In genomic region chr5:155024015-155024414, GRCh38 we compare ENCODE assay signal across 27 cellular contexts. TPM values are rescaled to one million over a fixed set of nuclear protein-coding genes. Genes with fewer than 3 reads are reported as not detected.
DNase-seq lines count a peak whose midpoint lies in the region; ATAC-seq, FAIRE-seq and TF ChIP-seq lines count a peak whose summit lies in the region.
"Had no signal": no experiment of that assay in that cellular context is flagged by ENCODE, and none has a peak within 500 bp of the region (broad histone marks: within the 10 kb centered on the region; RNA-seq: fewer than 3 reads in every experiment).

No MANE protein-coding gene starts in this region.

- H3K23me2 ChIP-seq in H1 (ENCODE audit: low read depth, low read length): no peaks in the 10 kb centered on the region

- no peak overlapping the region for H4K91ac ChIP-seq in H1 (replicated peaks; ENCODE audit: insufficient read length, low read length)

- peak overlapping the region; percentile 31 for H3K27ac Mint-ChIP-seq in stimulated activated naive B cell treated with anti-CD40 and anti-IgM and Interleukin-4, amounts not matched to agents 10 μg/mL and 1 μg/mL and 100 μg/mL, for 72 hours
- H3K27ac Mint-ChIP-seq in activated T-cell treated with anti-CD3 and anti-CD28 coated beads, Interleukin-2, amount 50 U/mL, for 24 hours: no peak overlapping the region
- H3K27ac Mint-ChIP-seq: activated B cell treated with CpG ODN at 0.5 μM for 24 hours; activated CD8-positive, alpha-beta T cell treated with anti-CD3 and anti-CD28 coated beads for 36 hours; activated T-helper 1 cell treated with anti-CD3 and anti-CD28 coated beads, Interleukin-12 subunit alpha, Interleukin-12 subunit beta, Interleukin-2, Interleukin-4 antibody, amounts not matched to agents 30 ng/mL and 10 ng/mL and 1 ng/mL, durations not matched to agents 14 hours and 24 hours and 36 hours; dendritic cell treated with granulocyte-macrophage colony-stimulating factor and Interleukin-4, amounts not matched to agents 40 ng/mL and 50 ng/mL, for 4 days; stimulated activated effector memory CD8-positive, alpha-beta T cell treated with anti-CD3 and anti-CD28 coated beads, Interleukin-12 subunit alpha, Interleukin-12 subunit beta, amount 100 ng/mL, for 72 hours; T-helper 17 cell had no signal

- TF ChIP-seq CTCF in H1 (IDR thresholded peaks at IDR 0.05; ENCODE audit: control extremely low read depth in 1 of 3, insufficient read depth in 1 of 3, low read depth in 1 of 3, low read length in 3 of 3) (no peak), left lung (IDR thresholded peaks at IDR 0.05) (no peak)

- H3K4ac ChIP-seq in H1 (replicated peaks; ENCODE audit: insufficient read length, low read depth, low read length): no peak overlapping the region

- no peak overlapping the region for H2BK15ac ChIP-seq in H1 (ENCODE audit: low read length)

- H3K23ac ChIP-seq in H1 (ENCODE audit: insufficient read length): no peak overlapping the region

- POLR2A ChIA-PET in H1 (lab: Charles Lee; ENCODE audit: partially characterized antibody): no interaction called here

- no peak for TF ChIP-seq POLR2A in H1 (IDR thresholded peaks at IDR 0.05; ENCODE audit: control extremely low read depth in 1 of 2, low read depth in 2 of 2, low read length in 2 of 2)

- ATAC-seq in stimulated activated naive B cell treated with anti-CD40 and anti-IgM and Interleukin-4, amounts not matched to agents 10 μg/mL and 1 μg/mL and 100 μg/mL, for 72 hours (replicated peaks): no peak
- no peak for ATAC-seq in left lung
- ATAC-seq: activated CD8-positive, alpha-beta T cell treated with anti-CD3 and anti-CD28 coated beads for 36 hours; left ventricle myocardium superior; stimulated activated effector memory CD8-positive, alpha-beta T cell treated with anti-CD3 and anti-CD28 coated beads, Interleukin-12 subunit alpha, Interleukin-12 subunit beta, amount 100 ng/mL, for 72 hours; T-helper 17 cell had no signal

- no peak overlapping the region for H3K18ac ChIP-seq in H1 (ENCODE audit: extremely low read depth, low read length)

- H3K56ac ChIP-seq in H1 (replicated peaks; ENCODE audit: insufficient read length, low read depth, low read length): no peak overlapping the region

- no peaks in the 10 kb centered on the region; a peak in 1 of 4 replicates for H3K9me3 ChIP-seq in H1 (ENCODE audit: insufficient read depth in 2 of 2, low read depth in 1 of 2, low read length in 1 of 2)
- H3K9me3 ChIP-seq in left lung: peaks cover 0 to 5% of the 10 kb centered on the region in 2 donors

- 66% methylated on average over 5 of the region's 5 CpGs; no CpG with 5 or more reads in 1 of the 2 experiments for WGBS in H1 (ENCODE audit: extremely low coverage in 1 of 2, insufficient coverage in 1 of 2, insufficient read length in 1 of 2, insufficient replicate concordance in 2 of 2, low coverage in 1 of 2, low lambda C conversion rate in 2 of 2, missing lambda C conversion rate in 1 of 2), 2 experiments

- intact Hi-C loops in left lung (cut with DNase I): no loop called here

- no peaks in the 10 kb centered on the region for H3K79me1 ChIP-seq in H1 (ENCODE audit: low read depth, low read length)

- no peak overlapping the region for H3K9ac ChIP-seq in H1 (replicated peaks in 1 of 4; ENCODE audit: extremely low read depth in 1 of 4, low read depth in 3 of 4, low read length in 3 of 4)

- H3K4me1 ChIP-seq in H1 (replicated peaks in 1 of 4; ENCODE audit: control insufficient read depth in 3 of 4, insufficient read depth in 4 of 4, low read length in 3 of 4) (peaks cover 0 to 2% (median 0%) of the 10 kb centered on the region in 4 experiments; a peak in 3 of 7 replicates), left lung (no peaks in the 10 kb centered on the region)
- H3K4me1 ChIP-seq: right atrium auricular region had no signal

- H3K4me3 ChIP-seq in H1 (ENCODE audit: extremely low read depth in 1 of 4, insufficient read depth in 2 of 4, low read depth in 3 of 4, low read length in 4 of 4) (no peak overlapping the region), left lung (no peak overlapping the region)
- H3K4me3 ChIP-seq: right atrium auricular region, thoracic aorta had no signal

- H2BK5ac ChIP-seq in H1 (ENCODE audit: low read depth, low read length): no peak overlapping the region

- H3K36me3 Mint-ChIP-seq in stimulated activated naive B cell treated with anti-CD40 and anti-IgM and Interleukin-4, amounts not matched to agents 10 μg/mL and 1 μg/mL and 100 μg/mL, for 72 hours: no peaks in the 10 kb centered on the region
- no peaks in the 10 kb centered on the region for H3K36me3 Mint-ChIP-seq in activated T-cell treated with anti-CD3 and anti-CD28 coated beads, Interleukin-2, amount 50 U/mL, for 24 hours (ENCODE audit: low read depth)
- H3K36me3 Mint-ChIP-seq: stimulated activated effector memory CD8-positive, alpha-beta T cell treated with anti-CD3 and anti-CD28 coated beads, Interleukin-12 subunit alpha, Interleukin-12 subunit beta, amount 100 ng/mL, for 72 hours had no signal

- H3K9me3 Mint-ChIP-seq in stimulated activated naive B cell treated with anti-CD40 and anti-IgM and Interleukin-4, amounts not matched to agents 10 μg/mL and 1 μg/mL and 100 μg/mL, for 72 hours: peaks cover 6 to 10% of the 10 kb centered on the region in 2 donors
- peaks cover 10% of the 10 kb centered on the region for H3K9me3 Mint-ChIP-seq in activated T-cell treated with anti-CD3 and anti-CD28 coated beads, Interleukin-2, amount 50 U/mL, for 24 hours
- H3K9me3 Mint-ChIP-seq: activated T-helper 1 cell treated with anti-CD3 and anti-CD28 coated beads, Interleukin-12 subunit alpha, Interleukin-12 subunit beta, Interleukin-2, Interleukin-4 antibody, amounts not matched to agents 30 ng/mL and 10 ng/mL and 1 ng/mL, durations not matched to agents 14 hours and 24 hours and 36 hours had no signal

- no peaks in the 10 kb centered on the region for H4K20me1 ChIP-seq in H1 (replicated peaks in 1 of 2; ENCODE audit: control insufficient read depth in 1 of 2, insufficient read depth in 2 of 2, low read length in 2 of 2)

- H3K27me3 ChIP-seq in H1 (replicated peaks in 1 of 4; ENCODE audit: control insufficient read depth in 3 of 4, extremely low read depth in 1 of 4, insufficient read depth in 3 of 4, low read length in 3 of 4): no peaks in the 10 kb centered on the region
- H3K27me3 ChIP-seq in left lung: no peaks in the 10 kb centered on the region
- H3K27me3 ChIP-seq: brain microvascular endothelial cell, right atrium auricular region had no signal

- H3K4me1 Mint-ChIP-seq in stimulated activated naive B cell treated with anti-CD40 and anti-IgM and Interleukin-4, amounts not matched to agents 10 μg/mL and 1 μg/mL and 100 μg/mL, for 72 hours: no peaks in the 10 kb centered on the region
- peaks cover 5% of the 10 kb centered on the region for H3K4me1 Mint-ChIP-seq in activated T-cell treated with anti-CD3 and anti-CD28 coated beads, Interleukin-2, amount 50 U/mL, for 24 hours (ENCODE audit: low read depth)
- H3K4me1 Mint-ChIP-seq: activated B cell treated with CpG ODN at 0.5 μM for 24 hours; stimulated activated effector memory CD8-positive, alpha-beta T cell treated with anti-CD3 and anti-CD28 coated beads, Interleukin-12 subunit alpha, Interleukin-12 subunit beta, amount 100 ng/mL, for 72 hours had no signal

- FAIRE-seq in H1 (lab: Jason Lieb, UNC): peak; percentile 81
- FAIRE-seq: D721Med had no signal

- no peak for TF ChIP-seq RAD21 in H1 (IDR thresholded peaks at IDR 0.05 in 1 of 2, conservative IDR thresholded peaks at IDR 0.05 in 1 of 2; ENCODE audit: low read depth in 2 of 2, low read length in 2 of 2)

- no peak overlapping the region for H2BK12ac ChIP-seq in H1 (ENCODE audit: low read depth, low read length)

- no peak overlapping the region for H4K8ac ChIP-seq in H1 (ENCODE audit: extremely low read depth, insufficient read depth, low read length)

- H3K27ac ChIP-seq in H1 (ENCODE audit: low read depth, low read length) (no peak overlapping the region), left lung (no peak overlapping the region)
- H3K27ac ChIP-seq: brain microvascular endothelial cell, epithelial cell of prostate, right atrium auricular region, thoracic aorta had no signal

- H2AFZ ChIP-seq in H1 (ENCODE audit: low read length): no peak overlapping the region

- H3K79me2 ChIP-seq in H1 (ENCODE audit: control insufficient read depth in 1 of 2, insufficient read depth in 2 of 2, low read length in 2 of 2): no peaks in the 10 kb centered on the region

- no peak overlapping the region for H2BK20ac ChIP-seq in H1 (ENCODE audit: low read length)

- H3K4me3 Mint-ChIP-seq in stimulated activated naive B cell treated with anti-CD40 and anti-IgM and Interleukin-4, amounts not matched to agents 10 μg/mL and 1 μg/mL and 100 μg/mL, for 72 hours: no peak overlapping the region
- H3K4me3 Mint-ChIP-seq in activated T-cell treated with anti-CD3 and anti-CD28 coated beads, Interleukin-2, amount 50 U/mL, for 24 hours: no peak overlapping the region
- H3K4me3 Mint-ChIP-seq: activated B cell treated with CpG ODN at 0.5 μM for 24 hours; activated CD8-positive, alpha-beta T cell treated with anti-CD3 and anti-CD28 coated beads for 36 hours; activated T-helper 1 cell treated with anti-CD3 and anti-CD28 coated beads, Interleukin-12 subunit alpha, Interleukin-12 subunit beta, Interleukin-2, Interleukin-4 antibody, amounts not matched to agents 30 ng/mL and 10 ng/mL and 1 ng/mL, durations not matched to agents 14 hours and 24 hours and 36 hours; dendritic cell treated with granulocyte-macrophage colony-stimulating factor and Interleukin-4, amounts not matched to agents 40 ng/mL and 50 ng/mL, for 4 days; stimulated activated effector memory CD8-positive, alpha-beta T cell treated with anti-CD3 and anti-CD28 coated beads, Interleukin-12 subunit alpha, Interleukin-12 subunit beta, amount 100 ng/mL, for 72 hours; T-helper 17 cell had no signal

- H3K36me3 ChIP-seq in H1 (ENCODE audit: control insufficient read depth in 2 of 4, insufficient read depth in 4 of 4, low read length in 3 of 4) (no peaks in the 10 kb centered on the region), left lung (no peaks in the 10 kb centered on the region)
- H3K36me3 ChIP-seq: brain microvascular endothelial cell, right atrium auricular region, thoracic aorta had no signal

- CTCF ChIA-PET in H1 (lab: Charles Lee; ENCODE audit: partially characterized antibody): interaction anchor here (0.5 to 1.6 kb wide), 3 partner anchors 20 to 72 kb away, joined by 3 to 6 read pairs (median 6); no protein-coding TSS in a partner anchor

- H4K5ac ChIP-seq in H1 (ENCODE audit: insufficient read length, low read depth, low read length): no peak overlapping the region

- no peak overlapping the region for H3K4me2 ChIP-seq in H1 (ENCODE audit: insufficient read depth in 1 of 2, low read depth in 2 of 2, low read length in 2 of 2)

- TF ChIP-seq EP300 in H1 (IDR thresholded peaks at IDR 0.05; ENCODE audit: borderline replicate concordance in 1 of 2, low read depth in 2 of 2, low read length in 2 of 2): no peak

- H2BK120ac ChIP-seq in H1 (replicated peaks; ENCODE audit: low read depth, low read length): no peak overlapping the region

- no peak overlapping the region for H3K14ac ChIP-seq in H1 (ENCODE audit: insufficient read length)

- H3K27me3 Mint-ChIP-seq in stimulated activated naive B cell treated with anti-CD40 and anti-IgM and Interleukin-4, amounts not matched to agents 10 μg/mL and 1 μg/mL and 100 μg/mL, for 72 hours: peaks cover 18 to 23% of the 10 kb centered on the region in 2 donors
- H3K27me3 Mint-ChIP-seq in activated T-cell treated with anti-CD3 and anti-CD28 coated beads, Interleukin-2, amount 50 U/mL, for 24 hours: peaks cover 16% of the 10 kb centered on the region

- DNase-seq in HCEC 1CT (peak; percentile 7), NOMO-1 (lab: John Stamatoyannopoulos, UW; ENCODE audit: unreplicated experiment in 2 of 2) (peak; percentile 3 to 54), H1 (ENCODE audit: low read depth in 1 of 2, low spot score in 2 of 2) (no peak), left lung (no peak), NCI-H2081 (lab: John Stamatoyannopoulos, UW) (no peak)
- no peak for DNase-seq in stimulated activated naive B cell treated with anti-CD40 and anti-IgM and Interleukin-4, amounts not matched to agents 10 μg/mL and 1 μg/mL and 100 μg/mL, for 72 hours
- no peak for DNase-seq in activated T-cell treated with anti-CD3 and anti-CD28 coated beads, Interleukin-2, amount 50 U/mL, for 24 hours
- DNase-seq: activated B cell treated with CpG ODN at 0.5 μM for 24 hours; activated CD8-positive, alpha-beta T cell treated with anti-CD3 and anti-CD28 coated beads for 36 hours; brain microvascular endothelial cell; foreskin melanocyte; GF-D8; KBM-7; left ventricle myocardium superior; NCI-H1417; NCI-H82; nucleus accumbens; SHP77; T-helper 17 cell had no signal

- no peak overlapping the region for H2AK5ac ChIP-seq in H1 (ENCODE audit: low read depth, low read length)

RNA-seq across cellular contexts. Expression of gene KIF4B, which starts 10.5 kb away (rescaled TPM):
- total RNA-seq in H1 (2021; fragmentation: NEBNext Ultra II Directional; extraction: Animal tissue kit (Norgen Biotek cat#: 25700)): 0.08 and 0.15 TPM in 2 replicates
- polyA plus RNA-seq in H1 (2011; rRNA removed): 0.02 TPM in 2 replicates
- 0.01 TPM for polyA plus RNA-seq in H1 (2011; cell fraction: cytosol; rRNA removed)
- polyA plus RNA-seq in H1 (2011; cell fraction: nucleus; rRNA removed): 0.04 TPM
- polyA plus RNA-seq in H1 (2012, experiment 1 of 2): 0.04 to 0.18 TPM (median 0.08 TPM) in 3 of 4 replicates, not detected in the other
- not detected for polyA plus RNA-seq in H1 (2012, experiment 2 of 2)
- polyA plus RNA-seq in H1 (2013, experiment 1 of 2): 0.04 TPM
- not detected for polyA plus RNA-seq in H1 (2013, experiment 2 of 2)
- polyA minus RNA-seq in H1 (2011; rRNA and poly(A)+ RNA removed): 0.03 and 0.12 TPM in 2 replicates
- polyA minus RNA-seq in H1 (2011; cell fraction: cytosol; rRNA and poly(A)+ RNA removed): not detected
- polyA minus RNA-seq in H1 (2011; cell fraction: nucleus; rRNA and poly(A)+ RNA removed): not detected
- total RNA-seq in left lung: under 1 TPM in 1 of 2 donors, not detected in 1; 0.05 TPM
- total RNA-seq: activated B cell treated with CpG ODN at 0.5 μM for 24 hours, right atrium auricular region, T-helper 17 cell, thoracic aorta had no signal
- polyA plus RNA-seq: BJ had no signal

Comparison
In these comparisons a context has a peak if more than half of its experiments do, and no peak if none do; other contexts are left out.
1. DNase-seq: peak in HCEC 1CT (single experiment) and NOMO-1 (2 of 2); none in H1 (0 of 2), stimulated activated naive B cell treated with anti-CD40 and anti-IgM and Interleukin-4, amounts not matched to agents 10 μg/mL and 1 μg/mL and 100 μg/mL, for 72 hours (single experiment), left lung (0 of 2), NCI-H2081 (0 of 2) and activated T-cell treated with anti-CD3 and anti-CD28 coated beads, Interleukin-2, amount 50 U/mL, for 24 hours (single experiment).